In genomic region chr17:3403856-3404255, GRCh38 we compare ENCODE assay signal across 1 cellular context. TPM values are rescaled to one million over a fixed set of nuclear protein-coding genes. Genes with fewer than 3 reads are reported as not detected.
"Had no signal": no experiment of that assay in that cellular context is flagged by ENCODE, and none has a peak within 500 bp of the region (broad histone marks: within the 10 kb centered on the region; RNA-seq: fewer than 3 reads in every experiment).

No MANE protein-coding gene starts in this region.

RNA-seq across cellular contexts. Expression of gene OR1E1, which starts 5.6 kb away (rescaled TPM):
- polyA plus RNA-seq: SK-N-SH had no signal

RNA-seq across cellular contexts. Expression of gene OR3A3, which starts 7.3 kb away (rescaled TPM):
- polyA plus RNA-seq: SK-N-SH had no signal

RNA-seq across cellular contexts. Expression of gene OR3A2, which starts 17.7 kb away (rescaled TPM):
- polyA plus RNA-seq: SK-N-SH had no signal

RNA-seq across cellular contexts. Expression of gene OR1E2, which starts 29.8 kb away (rescaled TPM):
- polyA plus RNA-seq: SK-N-SH had no signal
